In the genomic region with DNA sequence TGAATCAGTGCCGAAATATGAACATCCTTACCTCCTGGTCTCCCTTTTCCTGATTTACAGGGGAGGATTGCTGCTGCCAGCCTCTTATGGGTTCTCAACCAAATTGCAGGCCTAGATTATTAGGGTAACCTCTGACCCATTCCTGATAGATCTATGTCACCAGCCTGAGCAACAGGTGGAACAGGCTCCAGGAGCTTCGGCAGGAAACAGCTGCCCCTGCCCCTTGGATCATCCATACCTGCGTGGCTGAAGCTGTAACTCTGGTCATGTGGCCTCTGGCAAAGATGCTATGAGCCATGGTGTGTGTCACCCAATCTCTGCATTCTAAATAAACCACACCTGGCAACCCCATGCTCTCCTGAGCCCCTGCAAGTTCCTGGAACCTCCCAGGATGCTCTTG, we compare ENCODE assay signal across 23 cellular contexts.
"Had no signal": no experiment of that assay in that cellular context is flagged by ENCODE, and none has a peak within 500 bp of the region (broad histone marks: within the 10 kb centered on the region; RNA-seq: fewer than 3 reads in every experiment).

No MANE protein-coding gene starts in this region.

- DNase-seq: activated B cell treated with CpG ODN at 0.5 μM for 24 hours; activated CD4-positive, alpha-beta T cell treated with anti-CD3 and anti-CD28 coated beads for 1 hour; activated CD4-positive, alpha-beta T cell treated with anti-CD3 and anti-CD28 coated beads, Interleukin-2, amount 10 ng/mL, durations not matched to agents 24 days and 14 days; activated CD4-positive, alpha-beta T cell treated with anti-CD3 and anti-CD28 coated beads, Interleukin-2, amount 50 U/mL, for 48 hours; activated gamma-delta T cell; activated naive CD4-positive, alpha-beta T cell treated with anti-CD3 and anti-CD28 coated beads for 36 hours; activated T-cell treated with anti-CD3 and anti-CD28 coated beads for 4 hours; activated T-cell treated with anti-CD3 and anti-CD28 coated beads, Interleukin-2, amount 50 U/mL, for 48 hours; amygdala; brain microvascular endothelial cell; MG63; MV-4-11; NCI-H1092 treated with DMSO at 0.1 percent for 48 hours; NCI-H1417 treated with DMSO at 0.1 percent for 48 hours; NCI-H1694 treated with DMSO at 0.1 percent for 48 hours; NCI-H2029 treated with DMSO at 0.1 percent for 48 hours; NCI-H446; NCI-H526; NCI-H774; NK-92 treated with Interleukin-12 subunit alpha and Interleukin-12 subunit beta, amount 100 ng/mL, for 24 hours; SIG-M5; T-helper 17 cell; T1000 had no signal

- H3K4me3 ChIP-seq: MG63 had no signal

- H3K9me3 ChIP-seq: MG63 had no signal

- H3K27me3 ChIP-seq: brain microvascular endothelial cell had no signal

- H3K27ac ChIP-seq: brain microvascular endothelial cell had no signal

- H3K36me3 ChIP-seq: brain microvascular endothelial cell, MG63 had no signal
